ENCODE assay signal across 1 cellular context in the genomic region with DNA sequence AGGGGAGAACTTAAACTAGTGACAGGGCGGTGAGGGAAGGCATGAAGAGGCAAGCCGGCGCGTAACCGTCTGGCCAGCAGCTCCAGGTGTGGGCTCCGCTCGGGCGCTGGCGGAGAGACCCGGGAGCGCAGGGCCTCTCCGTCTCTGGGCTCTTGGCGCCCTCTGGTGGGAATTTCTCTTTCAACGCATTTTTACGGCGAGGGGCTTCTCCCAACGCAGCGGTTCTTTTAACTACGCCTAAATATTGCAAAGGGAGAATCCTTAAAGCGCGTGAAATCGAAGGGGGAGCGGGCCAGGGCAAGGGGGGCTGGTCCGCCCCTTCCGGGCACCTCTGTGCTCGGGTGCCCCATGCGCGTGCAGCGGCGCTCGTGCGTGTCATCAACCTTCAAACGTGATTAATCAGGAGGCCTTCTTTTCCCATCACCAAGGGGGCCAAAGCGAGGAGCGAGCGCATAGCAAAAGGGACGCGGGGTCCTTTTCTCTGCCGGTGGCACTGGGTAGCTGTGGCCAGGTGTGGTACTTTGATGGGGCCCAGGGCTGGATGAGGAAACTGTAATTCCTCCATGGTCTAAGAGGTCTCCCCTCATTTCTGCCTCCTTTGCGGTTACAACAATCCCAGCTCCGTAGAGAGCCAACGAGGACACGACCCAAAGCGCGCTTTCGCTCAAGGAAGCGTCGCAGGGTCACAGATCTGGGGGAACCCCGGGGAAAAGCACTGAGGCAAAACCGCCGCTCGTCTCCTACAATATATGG.
TF ChIP-seq lines count a peak whose summit lies in the region.

No MANE protein-coding gene starts in this region.

TF ChIP-seq in K562, 482 proteins besides CTCF, POLR2A, EP300 and RAD21 (continued from another document and continues in another):
- TF ChIP-seq SAP30 (IDR thresholded peaks at IDR 0.05; ENCODE audit: borderline replicate concordance, insufficient read depth, low read depth, low read length, poor library complexity, severe bottlenecking) (peak; percentile 40), ELF1 (tag; IDR thresholded peaks at IDR 0.05) (no peak), MBD1 (CRISPR knock-in tag; IDR thresholded peaks at IDR 0.05) (no peak), NR2C2 (CRISPR knock-in tag; IDR thresholded peaks at IDR 0.05) (0 out of 2 replicates have a peak, but pooled peaks have one; percentile 8), NR2C2 (tag; IDR thresholded peaks at IDR 0.05) (no peak; the same call in 1 of the 2 replicates), ARID4B (CRISPR knock-in tag; IDR thresholded peaks at IDR 0.05) (peak; percentile 42; the same call in 1 of the 2 replicates), KDM2B (CRISPR knock-in tag; IDR thresholded peaks at IDR 0.05) (peak; percentile 10; the same call in 1 of the 2 replicates), NFIC (IDR thresholded peaks at IDR 0.05) (no peak), FOXM1 (IDR thresholded peaks at IDR 0.05; ENCODE audit: low read depth) (no peak), FOXM1 (CRISPR knock-in tag; IDR thresholded peaks at IDR 0.05; ENCODE audit: low read depth) (no peak), SMC3 (conservative IDR thresholded peaks at IDR 0.05; ENCODE audit: insufficient read depth, low read depth, low read length) (peak; percentile 95), RBM39 (optimal IDR thresholded peaks at IDR 0.05; ENCODE audit: low read depth, low read length) (peak; percentile 49), MYBL2 (IDR thresholded peaks at IDR 0.05; ENCODE audit: low read depth) (no peak), MYBL2 (CRISPR knock-in tag; IDR thresholded peaks at IDR 0.05; ENCODE audit: borderline replicate concordance) (no peak), ZNF316 (IDR thresholded peaks at IDR 0.05) (no peak), CAMTA2 (CRISPR knock-in tag; conservative IDR thresholded peaks at IDR 0.05) (no peak), L3MBTL2 (IDR thresholded peaks at IDR 0.05) (peak; percentile 48), CTCFL (IDR thresholded peaks at IDR 0.05; ENCODE audit: borderline replicate concordance, insufficient read depth, low read depth, low read length, poor library complexity, severe bottlenecking) (peak; percentile 62), PTBP1 (IDR thresholded peaks at IDR 0.05; ENCODE audit: low read depth, low read length) (no peak), HNRNPLL (IDR thresholded peaks at IDR 0.05; ENCODE audit: low read depth, low read length, poor library complexity, severe bottlenecking) (peak; percentile 41), CC2D1A (IDR thresholded peaks at IDR 0.05) (peak; percentile 70; the same call in 1 of the 2 replicates), ETV5 (CRISPR knock-in tag; IDR thresholded peaks at IDR 0.05; ENCODE audit: low read depth) (peak; percentile 34; the same call in 1 of the 2 replicates), TRIM24 (IDR thresholded peaks at IDR 0.05) (no peak), RBFOX2 (IDR thresholded peaks at IDR 0.05; ENCODE audit: low read depth, low read length) (no peak; the same call in 1 of the 2 replicates), ZNF384 (IDR thresholded peaks at IDR 0.05; ENCODE audit: low read depth, low read length) (peak; percentile 26; the same call in 1 of the 2 replicates), TAF7 (tag; IDR thresholded peaks at IDR 0.05) (no peak), GABPB2 (CRISPR knock-in tag; conservative IDR thresholded peaks at IDR 0.05) (no peak), GATAD2A (IDR thresholded peaks at IDR 0.05) (0 out of 2 replicates have a peak, but pooled peaks have one; percentile 21), TEAD4 (IDR thresholded peaks at IDR 0.05; ENCODE audit: low read length) (no peak; the same call in 1 of the 2 replicates), TEAD4 (CRISPR knock-in tag; IDR thresholded peaks at IDR 0.05; ENCODE audit: borderline replicate concordance) (no peak), TOE1 (IDR thresholded peaks at IDR 0.05; ENCODE audit: borderline replicate concordance) (peak; percentile 37; the same call in 1 of the 2 replicates), TOE1 (CRISPR knock-in tag; IDR thresholded peaks at IDR 0.05; ENCODE audit: borderline replicate concordance, low read depth) (no peak), BRCA1 (IDR thresholded peaks at IDR 0.05) (no peak), BRCA1 (CRISPR knock-in tag; IDR thresholded peaks at IDR 0.05) (no peak), DMBX1 (CRISPR knock-in tag; IDR thresholded peaks at IDR 0.05; ENCODE audit: borderline replicate concordance) (peak; percentile 42; the same call in 1 of the 2 replicates), CCAR2 (IDR thresholded peaks at IDR 0.05; ENCODE audit: low read depth, low read length) (no peak), HMGN3 (IDR thresholded peaks at IDR 0.05; ENCODE audit: borderline replicate concordance, extremely low read depth, insufficient read length, low read depth, low read length) (no peak), NR4A1 (CRISPR knock-in tag; IDR thresholded peaks at IDR 0.05) (no peak), NR4A1 (tag; IDR thresholded peaks at IDR 0.05) (peak; percentile 62; the same call in 1 of the 2 replicates), ZNF143 (CRISPR knock-in tag; IDR thresholded peaks at IDR 0.05) (0 out of 2 replicates have a peak, but pooled peaks have one; percentile 34), NUFIP1 (IDR thresholded peaks at IDR 0.05; ENCODE audit: partially characterized antibody) (no peak), MAFK (IDR thresholded peaks at IDR 0.05; ENCODE audit: low read length) (no peak), TBL1XR1 (IDR thresholded peaks at IDR 0.05; ENCODE audit: low read length in 2 of 2) (no peak), E2F8 (IDR thresholded peaks at IDR 0.05; ENCODE audit: low read depth, partially characterized antibody) (no peak), CBX5 (IDR thresholded peaks at IDR 0.05; ENCODE audit: borderline replicate concordance, low read depth) (no peak), CREM (IDR thresholded peaks at IDR 0.05; ENCODE audit: low read depth) (peak; percentile 44; the same call in 1 of the 2 replicates), BHLHE40 (IDR thresholded peaks at IDR 0.05; ENCODE audit: low read length) (peak; percentile 58; the same call in 1 of the 2 replicates), U2AF2 (optimal IDR thresholded peaks at IDR 0.05; ENCODE audit: low read depth, low read length) (no peak), NR2C1 (IDR thresholded peaks at IDR 0.05) (no peak), NR2C1 (tag; IDR thresholded peaks at IDR 0.05) (no peak), ZNF134 (CRISPR knock-in tag; conservative IDR thresholded peaks at IDR 0.05) (no peak), MCM2 (IDR thresholded peaks at IDR 0.05; ENCODE audit: low read depth) (no peak), NRF1 (conservative IDR thresholded peaks at IDR 0.05 in 1 of 2, IDR thresholded peaks at IDR 0.05 in 1 of 2) (peak in 1 of 2 experiments; percentile 52; a peak in 1 of 4 replicates), KLF16 (IDR thresholded peaks at IDR 0.05) (0 out of 2 replicates have a peak, but pooled peaks have one; percentile 29), CXXC5 (CRISPR knock-in tag; IDR thresholded peaks at IDR 0.05) (peak; percentile 78), IFI16 (CRISPR knock-in tag; IDR thresholded peaks at IDR 0.05) (no peak), ETV1 (tag; conservative IDR thresholded peaks at IDR 0.05; ENCODE audit: low read depth) (no peak), NCOR1 (IDR thresholded peaks at IDR 0.05) (no peak), NFATC3 (IDR thresholded peaks at IDR 0.05) (no peak), ZBTB7A (IDR thresholded peaks at IDR 0.05; ENCODE audit: borderline replicate concordance, control insufficient read depth, low read depth, low read length) (peak; percentile 87), ZEB2 (IDR thresholded peaks at IDR 0.05) (peak; percentile 64; the same call in 1 of the 2 replicates)
- TF ChIP-seq, protein P1, sequence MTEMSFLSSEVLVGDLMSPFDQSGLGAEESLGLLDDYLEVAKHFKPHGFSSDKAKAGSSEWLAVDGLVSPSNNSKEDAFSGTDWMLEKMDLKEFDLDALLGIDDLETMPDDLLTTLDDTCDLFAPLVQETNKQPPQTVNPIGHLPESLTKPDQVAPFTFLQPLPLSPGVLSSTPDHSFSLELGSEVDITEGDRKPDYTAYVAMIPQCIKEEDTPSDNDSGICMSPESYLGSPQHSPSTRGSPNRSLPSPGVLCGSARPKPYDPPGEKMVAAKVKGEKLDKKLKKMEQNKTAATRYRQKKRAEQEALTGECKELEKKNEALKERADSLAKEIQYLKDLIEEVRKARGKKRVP (CRISPR knock-in tag; IDR thresholded peaks at IDR 0.05), result 0 out of 2 replicates have a peak, but pooled peaks have one; percentile 11
- TF ChIP-seq, protein P2, sequence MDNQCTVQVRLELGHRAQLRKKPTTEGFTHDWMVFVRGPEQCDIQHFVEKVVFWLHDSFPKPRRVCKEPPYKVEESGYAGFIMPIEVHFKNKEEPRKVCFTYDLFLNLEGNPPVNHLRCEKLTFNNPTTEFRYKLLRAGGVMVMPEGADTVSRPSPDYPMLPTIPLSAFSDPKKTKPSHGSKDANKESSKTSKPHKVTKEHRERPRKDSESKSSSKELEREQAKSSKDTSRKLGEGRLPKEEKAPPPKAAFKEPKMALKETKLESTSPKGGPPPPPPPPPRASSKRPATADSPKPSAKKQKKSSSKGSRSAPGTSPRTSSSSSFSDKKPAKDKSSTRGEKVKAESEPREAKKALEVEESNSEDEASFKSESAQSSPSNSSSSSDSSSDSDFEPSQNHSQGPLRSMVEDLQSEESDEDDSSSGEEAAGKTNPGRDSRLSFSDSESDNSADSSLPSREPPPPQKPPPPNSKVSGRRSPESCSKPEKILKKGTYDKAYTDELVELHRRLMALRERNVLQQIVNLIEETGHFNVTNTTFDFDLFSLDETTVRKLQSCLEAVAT (IDR thresholded peaks at IDR 0.05), result no peak
